ENCODE assay signal across 8 cellular contexts in genomic region chr7:139108256-139109187, GRCh38. TPM values are rescaled to one million over a fixed set of nuclear protein-coding genes. Genes with fewer than 3 reads are reported as not detected.
DNase-seq lines count a peak whose midpoint lies in the region; ATAC-seq and TF ChIP-seq lines count a peak whose summit lies in the region.

No MANE protein-coding gene starts in this region.

- H3K4me3 ChIP-seq in astrocyte of the cerebellum (ENCODE audit: low read depth, low read length) (peak overlapping the region; percentile 94), spleen (peak overlapping the region; percentile 84 to 98 (median 96))

- H3K9me3 ChIP-seq in spleen = peaks cover 0 to 4% (median 0%) of the 10 kb centered on the region in 8 donors

- no peaks in the 10 kb centered on the region for H3K36me3 ChIP-seq in spleen

- H3K4me1 ChIP-seq in spleen = peaks cover 22 to 76% (median 48%) of the 10 kb centered on the region in 6 donors

- intact Hi-C loops in activated CD4-positive, alpha-beta T cell treated with anti-CD3 and anti-CD28 coated beads, Interleukin-2, amount 10 ng/mL, durations not matched to agents 24 days and 14 days (cut with micrococcal nuclease) = loop anchor here (1.0 to 2.0 kb wide), 6 partner anchors 10 to 252 kb away; partner anchors contain the start of gene UBN2
- intact Hi-C loops in spleen (cut with DNase I; ENCODE audit: low total_unique reads) = no loop called here

- TF ChIP-seq POLR2A in spleen (IDR thresholded peaks at IDR 0.05) = no peak

- H3K9me3 Mint-ChIP-seq in activated CD4-positive, alpha-beta T cell treated with anti-CD3 and anti-CD28 coated beads, Interleukin-2, amount 10 ng/mL, durations not matched to agents 24 days and 14 days = peaks cover 13% of the 10 kb centered on the region

- peak overlapping the region; percentile 92 for H3K27ac Mint-ChIP-seq in activated CD4-positive, alpha-beta T cell treated with anti-CD3 and anti-CD28 coated beads, Interleukin-2, amount 10 ng/mL, durations not matched to agents 24 days and 14 days

- H3K27ac ChIP-seq in spleen = peak overlapping the region; percentile 97 to 100 (median 98)

- peaks cover 31% of the 10 kb centered on the region for H3K4me1 Mint-ChIP-seq in activated CD4-positive, alpha-beta T cell treated with anti-CD3 and anti-CD28 coated beads, Interleukin-2, amount 10 ng/mL, durations not matched to agents 24 days and 14 days

- H3K36me3 Mint-ChIP-seq in activated CD4-positive, alpha-beta T cell treated with anti-CD3 and anti-CD28 coated beads, Interleukin-2, amount 10 ng/mL, durations not matched to agents 24 days and 14 days (ENCODE audit: low read depth) = peaks cover 43% of the 10 kb centered on the region

- TF ChIP-seq CTCF in astrocyte of the cerebellum (IDR thresholded peaks at IDR 0.05; ENCODE audit: low read depth, low read length, missing control alignments) = no peak
- TF ChIP-seq CTCF in spleen (IDR thresholded peaks at IDR 0.05 in 8 of 11, conservative IDR thresholded peaks at IDR 0.05 in 3 of 11) = no peak

- ATAC-seq in HG02763 (IDR thresholded peaks at IDR 0.05; ENCODE audit: unreplicated experiment) = peak; percentile 2

- peak overlapping the region; percentile 97 for H3K4me3 Mint-ChIP-seq in activated CD4-positive, alpha-beta T cell treated with anti-CD3 and anti-CD28 coated beads, Interleukin-2, amount 10 ng/mL, durations not matched to agents 24 days and 14 days

- WGBS in spleen, 5 donors = 0 to 1% (median 0%) methylated on average over 49 to 61 of the region's 61 CpGs

- no peaks in the 10 kb centered on the region for H3K27me3 Mint-ChIP-seq in activated CD4-positive, alpha-beta T cell treated with anti-CD3 and anti-CD28 coated beads, Interleukin-2, amount 10 ng/mL, durations not matched to agents 24 days and 14 days

- in situ Hi-C loops in astrocyte of the cerebellum (cut with HindIII; ENCODE audit: low sequenced_read_pairs) = no loop called here

- H3K27me3 ChIP-seq in spleen (replicated peaks in 1 of 7) = no peaks in the 10 kb centered on the region

- DNase-seq in activated CD4-positive, alpha-beta T cell treated with anti-CD3 and anti-CD28 coated beads, Interleukin-2, amount 10 ng/mL, durations not matched to agents 24 days and 14 days = no peak
- DNase-seq in activated CD4-positive, alpha-beta T cell treated with anti-CD3 and anti-CD28 coated beads, Interleukin-2, amount 50 U/mL, for 1 hour = no peak
- DNase-seq in NCI-H2227 treated with DMSO at 0.1 percent for 48 hours (lab: John Stamatoyannopoulos, UW) = peak; percentile 37
- DNase-seq in astrocyte of the cerebellum (ENCODE audit: low read depth) = no peak
- peak; percentile 64 for DNase-seq in iPS-NIHi11 (ENCODE audit: low spot score)
- DNase-seq in spleen = peak; percentile 88
- DNase-seq in CD1c-positive myeloid dendritic cell (ENCODE audit: extremely low spot score) = no peak

RNA-seq across cellular contexts. Expression of gene ZC3HAV1, which starts 1.0 kb away (rescaled TPM):
- 86.1 and 90.5 TPM in 2 replicates for total RNA-seq in activated CD4-positive, alpha-beta T cell treated with anti-CD3 and anti-CD28 coated beads, Interleukin-2, amount 10 ng/mL, durations not matched to agents 24 days and 14 days
- total RNA-seq in spleen = 10 to 100 TPM; 53.4 to 82.4 (median 68.3) TPM
- polyA plus RNA-seq in spleen = 10 to 100 TPM; 12.7 to 19.0 (median 13.0) TPM

Comparison
In these comparisons a context has a peak if more than half of its experiments do, and no peak if none do; other contexts are left out.
1. DNase-seq: peak in NCI-H2227 treated with DMSO at 0.1 percent for 48 hours (single experiment), iPS-NIHi11 (single experiment) and spleen (single experiment); none in activated CD4-positive, alpha-beta T cell treated with anti-CD3 and anti-CD28 coated beads, Interleukin-2, amount 10 ng/mL, durations not matched to agents 24 days and 14 days (single experiment), activated CD4-positive, alpha-beta T cell treated with anti-CD3 and anti-CD28 coated beads, Interleukin-2, amount 50 U/mL, for 1 hour (single experiment), astrocyte of the cerebellum (single experiment) and CD1c-positive myeloid dendritic cell (single experiment).